In the genomic region with DNA sequence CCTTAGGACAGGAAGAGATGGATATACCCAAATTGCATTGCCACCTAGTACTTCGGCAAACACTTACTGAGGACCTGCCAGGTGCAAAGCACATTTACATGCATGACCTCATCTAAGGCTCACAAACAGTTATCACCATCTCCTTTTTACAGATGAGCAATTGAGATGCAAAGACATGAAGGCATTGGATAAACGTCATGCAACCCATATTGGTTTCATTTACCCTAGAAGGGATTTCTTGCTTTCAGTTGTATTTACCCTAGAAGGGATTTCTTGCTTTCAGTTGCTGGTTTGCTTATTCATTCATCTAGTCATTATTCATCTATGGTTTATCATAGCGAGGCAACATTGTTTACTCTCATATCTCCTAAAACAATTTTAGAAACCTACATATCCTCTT, we compare ENCODE assay signal across 12 cellular contexts. TPM values are rescaled to one million over a fixed set of nuclear protein-coding genes. Genes with fewer than 3 reads are reported as not detected.
DNase-seq lines count a peak whose midpoint lies in the region; ATAC-seq and TF ChIP-seq lines count a peak whose summit lies in the region.
"Had no signal": no experiment of that assay in that cellular context is flagged by ENCODE, and none has a peak within 500 bp of the region (broad histone marks: within the 10 kb centered on the region; RNA-seq: fewer than 3 reads in every experiment).

No MANE protein-coding gene starts in this region.

- no peak overlapping the region for H3K27ac Mint-ChIP-seq in activated CD8-positive, alpha-beta memory T cell treated with anti-CD3 and anti-CD28 coated beads, Interleukin-2, amount 10 ng/mL, durations not matched to agents 7 days and 5 days
- H3K27ac Mint-ChIP-seq in stimulated activated naive B cell treated with anti-CD40 and anti-IgM and Interleukin-4, amounts not matched to agents 10 μg/mL and 1 μg/mL and 100 μg/mL, for 72 hours, result no peak overlapping the region
- H3K27ac Mint-ChIP-seq: activated T-cell treated with anti-CD3 and anti-CD28 coated beads, Interleukin-2, amount 50 U/mL, for 24 hours had no signal

- H3K4me3 Mint-ChIP-seq in activated CD8-positive, alpha-beta memory T cell treated with anti-CD3 and anti-CD28 coated beads, Interleukin-2, amount 10 ng/mL, durations not matched to agents 7 days and 5 days, result no peak overlapping the region
- H3K4me3 Mint-ChIP-seq in stimulated activated naive B cell treated with anti-CD40 and anti-IgM and Interleukin-4, amounts not matched to agents 10 μg/mL and 1 μg/mL and 100 μg/mL, for 72 hours, result no peak overlapping the region
- H3K4me3 Mint-ChIP-seq: activated T-cell treated with anti-CD3 and anti-CD28 coated beads, Interleukin-2, amount 50 U/mL, for 24 hours had no signal

- H3K4me3 ChIP-seq in gastroesophageal sphincter, result no peak overlapping the region
- H3K4me3 ChIP-seq: SJSA1 had no signal

- no peak for DNase-seq in activated CD8-positive, alpha-beta memory T cell treated with anti-CD3 and anti-CD28 coated beads, Interleukin-2, amount 10 ng/mL, durations not matched to agents 7 days and 5 days
- DNase-seq in activated CD8-positive, alpha-beta memory T cell treated with anti-CD3 and anti-CD28 coated beads, Interleukin-2, amount 50 U/mL, for 4 hours, result no peak
- DNase-seq in stimulated activated naive B cell treated with anti-CD40 and anti-IgM and Interleukin-4, amounts not matched to agents 10 μg/mL and 1 μg/mL and 100 μg/mL, for 72 hours, result peak; percentile 20
- DNase-seq in NCI-H446 treated with DMSO at 0.1 percent for 48 hours (lab: John Stamatoyannopoulos, UW) (no peak), SIG-M5 treated with dmso at 0.1 percent for 504 hours (lab: John Stamatoyannopoulos, UW; ENCODE audit: unreplicated experiment) (no peak)
- DNase-seq: activated T-cell treated with anti-CD3 and anti-CD28 coated beads, Interleukin-2, amount 50 U/mL, for 24 hours; stimulated activated CD4-positive, alpha-beta T cell treated with anti-CD3 and anti-CD28 coated beads, Interleukin-15, amount 100 ng/mL, for 24 hours had no signal

- peak; percentile 95 for ATAC-seq in activated CD8-positive, alpha-beta memory T cell treated with anti-CD3 and anti-CD28 coated beads, Interleukin-2, amount 10 ng/mL, durations not matched to agents 7 days and 5 days
- ATAC-seq in HG02588 (IDR thresholded peaks at IDR 0.05; ENCODE audit: unreplicated experiment) (peak; percentile 76), HG03571 (IDR thresholded peaks at IDR 0.05; ENCODE audit: unreplicated experiment) (peak; percentile 78), gastroesophageal sphincter (no peak)
- peak; percentile 69 to 75 for ATAC-seq in stimulated activated naive B cell treated with anti-CD40 and anti-IgM and Interleukin-4, amounts not matched to agents 10 μg/mL and 1 μg/mL and 100 μg/mL, for 72 hours (replicated peaks)
- ATAC-seq: left lobe of liver had no signal

- H3K27me3 Mint-ChIP-seq in activated CD8-positive, alpha-beta memory T cell treated with anti-CD3 and anti-CD28 coated beads, Interleukin-2, amount 10 ng/mL, durations not matched to agents 7 days and 5 days, result peaks cover 20% of the 10 kb centered on the region
- no peaks in the 10 kb centered on the region for H3K27me3 Mint-ChIP-seq in stimulated activated naive B cell treated with anti-CD40 and anti-IgM and Interleukin-4, amounts not matched to agents 10 μg/mL and 1 μg/mL and 100 μg/mL, for 72 hours

- no peak for TF ChIP-seq POLR2A in gastroesophageal sphincter (IDR thresholded peaks at IDR 0.05)

- no peak overlapping the region for H3K27ac ChIP-seq in gastroesophageal sphincter
- H3K27ac ChIP-seq: SJSA1 had no signal

- peaks cover 0 to 29% (median 10%) of the 10 kb centered on the region in 3 donors for H3K4me1 ChIP-seq in gastroesophageal sphincter
- H3K4me1 ChIP-seq: SJSA1 had no signal

- no peaks in the 10 kb centered on the region for H3K9me3 ChIP-seq in gastroesophageal sphincter
- H3K9me3 ChIP-seq: SJSA1 had no signal

- no peak for TF ChIP-seq CTCF in gastroesophageal sphincter (IDR thresholded peaks at IDR 0.05)

- H3K27me3 ChIP-seq in gastroesophageal sphincter, result no peaks in the 10 kb centered on the region

- H3K36me3 Mint-ChIP-seq in activated CD8-positive, alpha-beta memory T cell treated with anti-CD3 and anti-CD28 coated beads, Interleukin-2, amount 10 ng/mL, durations not matched to agents 7 days and 5 days, result peaks cover 5% of the 10 kb centered on the region
- H3K36me3 Mint-ChIP-seq in stimulated activated naive B cell treated with anti-CD40 and anti-IgM and Interleukin-4, amounts not matched to agents 10 μg/mL and 1 μg/mL and 100 μg/mL, for 72 hours, result peaks cover 0 to 11% of the 10 kb centered on the region in 2 donors

- peaks cover 21% of the 10 kb centered on the region for H3K4me1 Mint-ChIP-seq in activated CD8-positive, alpha-beta memory T cell treated with anti-CD3 and anti-CD28 coated beads, Interleukin-2, amount 10 ng/mL, durations not matched to agents 7 days and 5 days
- peaks cover 37 to 58% of the 10 kb centered on the region in 2 donors for H3K4me1 Mint-ChIP-seq in stimulated activated naive B cell treated with anti-CD40 and anti-IgM and Interleukin-4, amounts not matched to agents 10 μg/mL and 1 μg/mL and 100 μg/mL, for 72 hours

- H3K36me3 ChIP-seq in gastroesophageal sphincter, result no peaks in the 10 kb centered on the region
- H3K36me3 ChIP-seq: SJSA1 had no signal

- no peak for TF ChIP-seq EP300 in gastroesophageal sphincter (IDR thresholded peaks at IDR 0.05)

- H3K9me3 Mint-ChIP-seq in activated CD8-positive, alpha-beta memory T cell treated with anti-CD3 and anti-CD28 coated beads, Interleukin-2, amount 10 ng/mL, durations not matched to agents 7 days and 5 days (ENCODE audit: low read depth), result peaks cover 3% of the 10 kb centered on the region
- H3K9me3 Mint-ChIP-seq in stimulated activated naive B cell treated with anti-CD40 and anti-IgM and Interleukin-4, amounts not matched to agents 10 μg/mL and 1 μg/mL and 100 μg/mL, for 72 hours, result no peaks in the 10 kb centered on the region
- H3K9me3 Mint-ChIP-seq: activated T-cell treated with anti-CD3 and anti-CD28 coated beads, Interleukin-2, amount 50 U/mL, for 24 hours had no signal

- CTCF ChIA-PET in activated CD8-positive, alpha-beta memory T cell treated with anti-CD3 and anti-CD28 coated beads, Interleukin-2, amount 10 ng/mL, durations not matched to agents 7 days and 5 days (lab: Charles Lee), result no interaction called here

- 74 to 77% methylated on average over 2 to 3 of the region's 3 CpGs for WGBS in gastroesophageal sphincter (ENCODE audit: low coverage in 1 of 2), 2 donors

RNA-seq across cellular contexts. Expression of a gene that starts 52.2 kb away (rescaled TPM):
- under 1 TPM in 1 of 2 experiments, not detected in 1; 0.37 TPM for total RNA-seq in activated CD8-positive, alpha-beta memory T cell treated with anti-CD3 and anti-CD28 coated beads, Interleukin-2, amount 10 ng/mL, durations not matched to agents 7 days and 5 days
- total RNA-seq in gastroesophageal sphincter, result 1 to 10 TPM in 1 of 4 donors, under 1 TPM in 2, not detected in 1; 0.66 to 2.8 (median 0.67) TPM
- total RNA-seq: left lobe of liver had no signal
